8 cellular contexts compared by ENCODE assay signal in genomic region chr2:191638079-191638801, GRCh38. TPM values are rescaled to one million over a fixed set of nuclear protein-coding genes. Genes with fewer than 3 reads are reported as not detected.
A peak's percentile ranks its signal among the peaks of the same experiment; 100 is the strongest.
DNase-seq lines count a peak whose midpoint lies in the region; ATAC-seq and TF ChIP-seq lines count a peak whose summit lies in the region.

No MANE protein-coding gene starts in this region.

- no peak for TF ChIP-seq CTCF in prostate gland (IDR thresholded peaks at IDR 0.05)

- no peaks in the 10 kb centered on the region for H3K9me3 ChIP-seq in mesenchymal stem cell (ENCODE audit: control insufficient read depth, low read length)
- no peaks in the 10 kb centered on the region for H3K9me3 ChIP-seq in prostate gland

- no peaks in the 10 kb centered on the region for H3K27me3 Mint-ChIP-seq in activated naive CD4-positive, alpha-beta T cell treated with anti-CD3 and anti-CD28 coated beads, Interleukin-2, amount 50 U/mL, for 24 hours
- H3K27me3 Mint-ChIP-seq in activated CD8-positive, alpha-beta T cell treated with anti-CD3 and anti-CD28 coated beads, Interleukin-2, amount 10 ng/mL, durations not matched to agents 7 days and 5 days (ENCODE audit: low read depth): no peaks in the 10 kb centered on the region

- H3K4me3 ChIP-seq in mesenchymal stem cell (ENCODE audit: insufficient read depth in 1 of 2, low read depth in 1 of 2, low read length in 2 of 2) (peak overlapping the region in 1 of 2 experiments; percentile 7), prostate gland (no peak overlapping the region)

- H3K36me3 Mint-ChIP-seq in activated naive CD4-positive, alpha-beta T cell treated with anti-CD3 and anti-CD28 coated beads, Interleukin-2, amount 50 U/mL, for 24 hours: no peaks in the 10 kb centered on the region
- H3K36me3 Mint-ChIP-seq in activated CD8-positive, alpha-beta T cell treated with anti-CD3 and anti-CD28 coated beads, Interleukin-2, amount 10 ng/mL, durations not matched to agents 7 days and 5 days (ENCODE audit: low read depth): peaks cover 6% of the 10 kb centered on the region

- no peak overlapping the region for H2AFZ ChIP-seq in mesenchymal stem cell (ENCODE audit: low read depth, low read length)

- ATAC-seq in HG03135 (IDR thresholded peaks at IDR 0.05; ENCODE audit: unreplicated experiment): peak; percentile 5
- ATAC-seq in activated CD8-positive, alpha-beta T cell treated with anti-CD3 and anti-CD28 coated beads, Interleukin-2, amount 10 ng/mL, durations not matched to agents 7 days and 5 days: peak; percentile 17

- H3K4me1 ChIP-seq in mesenchymal stem cell (ENCODE audit: control insufficient read depth, insufficient read depth, low read depth, low read length) (peaks cover 3% of the 10 kb centered on the region), prostate gland (replicated peaks) (no peaks in the 10 kb centered on the region)

- peaks cover 57% of the 10 kb centered on the region for H3K4me1 Mint-ChIP-seq in activated naive CD4-positive, alpha-beta T cell treated with anti-CD3 and anti-CD28 coated beads, Interleukin-2, amount 50 U/mL, for 24 hours
- H3K4me1 Mint-ChIP-seq in activated CD8-positive, alpha-beta T cell treated with anti-CD3 and anti-CD28 coated beads, Interleukin-2, amount 10 ng/mL, durations not matched to agents 7 days and 5 days (ENCODE audit: low read depth): peaks cover 60% of the 10 kb centered on the region

- H3K79me1 ChIP-seq in mesenchymal stem cell (replicated peaks; ENCODE audit: low read length, poor library complexity, severe bottlenecking): no peaks in the 10 kb centered on the region

- no peaks in the 10 kb centered on the region for H3K36me3 ChIP-seq in mesenchymal stem cell (ENCODE audit: control insufficient read depth in 1 of 2, insufficient read depth in 2 of 2, low read depth in 1 of 2, low read length in 2 of 2)
- H3K36me3 ChIP-seq in prostate gland: no peaks in the 10 kb centered on the region

- no peak overlapping the region for H4K8ac ChIP-seq in mesenchymal stem cell (ENCODE audit: low read length)

- intact Hi-C loops in prostate gland (cut with DNase I): no loop called here

- CTCF ChIA-PET in activated CD8-positive, alpha-beta T cell treated with anti-CD3 and anti-CD28 coated beads, Interleukin-2, amount 10 ng/mL, durations not matched to agents 7 days and 5 days (lab: Charles Lee): interaction anchor here (0.8 to 5.0 kb wide), 15 partner anchors 9 to 524 kb away, joined by 3 to 37 read pairs (median 4); partner anchors contain the start of gene NABP1

- 24% methylated on average over 6 of the region's 6 CpGs for WGBS in mesenchymal stem cell
- 45% methylated on average over 6 of the region's 6 CpGs for WGBS in prostate gland

- H2BK120ac ChIP-seq in mesenchymal stem cell (ENCODE audit: low read depth, low read length): no peak overlapping the region

- DNase-seq in activated naive CD4-positive, alpha-beta T cell (lab: John Stamatoyannopoulos, UW): no peak
- DNase-seq in activated CD8-positive, alpha-beta T cell treated with anti-CD3 and anti-CD28 coated beads, Interleukin-2, amount 10 ng/mL, durations not matched to agents 7 days and 5 days: no peak
- DNase-seq in mesenchymal stem cell (peak; percentile 63), ureter (ENCODE audit: low spot score) (no peak), prostate gland (ENCODE audit: low spot score) (no peak)
- DNase-seq in stimulated activated naive CD4-positive, alpha-beta T cell treated with Interleukin-2 at 50 U/mL for 16 hours (lab: John Stamatoyannopoulos, UW): no peak

- H3K27ac ChIP-seq in mesenchymal stem cell (ENCODE audit: low read length, poor library complexity, severe bottlenecking) (peak overlapping the region; percentile 1), prostate gland (no peak overlapping the region)

- no peak overlapping the region for H4K91ac ChIP-seq in mesenchymal stem cell (ENCODE audit: low read length)

- H3K27ac Mint-ChIP-seq in activated naive CD4-positive, alpha-beta T cell treated with anti-CD3 and anti-CD28 coated beads, Interleukin-2, amount 50 U/mL, for 24 hours: peak overlapping the region; percentile 97
- H3K27ac Mint-ChIP-seq in activated CD8-positive, alpha-beta T cell treated with anti-CD3 and anti-CD28 coated beads, Interleukin-2, amount 10 ng/mL, durations not matched to agents 7 days and 5 days: peak overlapping the region; percentile 93

- TF ChIP-seq POLR2A in prostate gland (IDR thresholded peaks at IDR 0.05): no peak

- no peaks in the 10 kb centered on the region for H3K9me3 Mint-ChIP-seq in activated naive CD4-positive, alpha-beta T cell treated with anti-CD3 and anti-CD28 coated beads, Interleukin-2, amount 50 U/mL, for 24 hours
- H3K9me3 Mint-ChIP-seq in activated CD8-positive, alpha-beta T cell treated with anti-CD3 and anti-CD28 coated beads, Interleukin-2, amount 10 ng/mL, durations not matched to agents 7 days and 5 days (ENCODE audit: insufficient read depth): no peaks in the 10 kb centered on the region

- H2BK12ac ChIP-seq in mesenchymal stem cell (ENCODE audit: low read length in 2 of 2): peak overlapping the region; percentile 12 to 83

- peak overlapping the region in 1 of 2 experiments; percentile 32 for H3K4ac ChIP-seq in mesenchymal stem cell (ENCODE audit: low read depth in 1 of 2, low read length in 2 of 2)

- H3K4me3 Mint-ChIP-seq in activated naive CD4-positive, alpha-beta T cell treated with anti-CD3 and anti-CD28 coated beads, Interleukin-2, amount 50 U/mL, for 24 hours: peak overlapping the region; percentile 81
- peak overlapping the region; percentile 69 for H3K4me3 Mint-ChIP-seq in activated CD8-positive, alpha-beta T cell treated with anti-CD3 and anti-CD28 coated beads, Interleukin-2, amount 10 ng/mL, durations not matched to agents 7 days and 5 days

- H3K9ac ChIP-seq in mesenchymal stem cell (ENCODE audit: low read length): peak overlapping the region; percentile 62

- POLR2A ChIA-PET in activated CD8-positive, alpha-beta T cell treated with anti-CD3 and anti-CD28 coated beads, Interleukin-2, amount 10 ng/mL, durations not matched to agents 7 days and 5 days (lab: Charles Lee): interaction anchor here (0.8 to 4.7 kb wide), 8 partner anchors 10 to 625 kb away, joined by 3 to 164 read pairs (median 5); partner anchors contain the start of gene NABP1

- no peak overlapping the region for H2BK5ac ChIP-seq in mesenchymal stem cell (ENCODE audit: low read depth, low read length, poor library complexity, severe bottlenecking)

- H3K27me3 ChIP-seq in mesenchymal stem cell (ENCODE audit: control insufficient read depth in 1 of 2, insufficient read depth in 1 of 2, low read length in 2 of 2) (no peaks in the 10 kb centered on the region), prostate gland (replicated peaks; ENCODE audit: insufficient read depth) (no peaks in the 10 kb centered on the region)

- H3K14ac ChIP-seq in mesenchymal stem cell (ENCODE audit: low read length in 2 of 2): no peak overlapping the region

- H3K4me2 ChIP-seq in mesenchymal stem cell (ENCODE audit: low read length, poor library complexity, severe bottlenecking): no peak overlapping the region

- no peak overlapping the region for H3K23ac ChIP-seq in mesenchymal stem cell (ENCODE audit: low read length in 2 of 2)

- H2AK5ac ChIP-seq in mesenchymal stem cell (ENCODE audit: low read length, severe bottlenecking): peak overlapping the region; percentile 76

- H2BK15ac ChIP-seq in mesenchymal stem cell (ENCODE audit: low read depth, poor library complexity, severe bottlenecking): no peak overlapping the region

- H3K18ac ChIP-seq in mesenchymal stem cell (ENCODE audit: low read depth in 1 of 2, low read length in 2 of 2): no peak overlapping the region

RNA-seq across cellular contexts. Expression of gene NABP1, which starts 39.7 kb away (rescaled TPM):
- total RNA-seq in activated CD8-positive, alpha-beta T cell treated with anti-CD3 and anti-CD28 coated beads, Interleukin-2, amount 10 ng/mL, durations not matched to agents 7 days and 5 days: 10 to 100 TPM; 52.4 to 54.1 TPM
- polyA plus RNA-seq in mesenchymal stem cell (2013, experiment 1 of 2): 21.4 TPM
- 22.3 TPM for polyA plus RNA-seq in mesenchymal stem cell (2013, experiment 2 of 2)
- total RNA-seq in ureter (40.8 TPM), prostate gland (10 to 100 TPM in 1 of 2 donors, 1 to 10 TPM in 1; 3.8 to 28.3 TPM)
